ENCODE assay signal across 8 cellular contexts in the genomic region with DNA sequence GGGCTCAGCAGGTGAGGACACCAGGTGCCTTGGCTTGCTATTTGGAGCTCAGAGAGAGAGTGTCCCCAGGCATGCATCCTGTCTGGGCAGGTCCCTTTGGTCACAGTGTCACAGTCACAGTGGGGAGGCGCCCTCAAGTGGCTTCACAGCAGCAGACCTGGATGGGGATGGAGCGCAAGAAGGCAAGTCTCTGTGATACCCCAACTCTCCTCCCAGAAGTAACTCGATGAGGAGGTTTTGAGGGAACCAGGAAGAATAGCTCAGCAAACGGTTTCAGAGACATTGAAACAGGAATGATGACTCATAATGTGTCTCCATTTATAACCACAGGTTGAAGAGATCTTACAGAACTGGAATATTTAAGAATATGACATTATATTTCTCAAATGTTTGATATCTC.
DNase-seq lines count a peak whose midpoint lies in the region; ATAC-seq and TF ChIP-seq lines count a peak whose summit lies in the region.

No MANE protein-coding gene starts in this region.

- H3K27me3 ChIP-seq in foreskin keratinocyte = no peaks in the 10 kb centered on the region

- TF ChIP-seq CTCF in foreskin keratinocyte (conservative IDR thresholded peaks at IDR 0.05) = peak; percentile 70

- H3K27ac ChIP-seq in foreskin keratinocyte = peak overlapping the region; percentile 98

- H3K4me1 ChIP-seq in foreskin keratinocyte = peaks cover 45% of the 10 kb centered on the region

- ATAC-seq in GM19452 (IDR thresholded peaks at IDR 0.05; ENCODE audit: unreplicated experiment) (peak; percentile 91), HG03558 (IDR thresholded peaks at IDR 0.05; ENCODE audit: extremely low read depth, unreplicated experiment) (peak; percentile 89), foreskin keratinocyte (peak; percentile 17)

- peak; percentile 51 for DNase-seq in EL
- peak; percentile 46 for DNase-seq in UCSD-AML1 (lab: John Stamatoyannopoulos, UW; ENCODE audit: unreplicated experiment)
- DNase-seq in foreskin keratinocyte = peak; percentile 75 to 85
- peak; percentile 15 to 23 (median 15) for DNase-seq in stimulated activated CD4-positive, alpha-beta T cell treated with anti-CD3 and anti-CD28 coated beads, Interleukin-12 subunit alpha, Interleukin-12 subunit beta, amount 100 ng/mL, for 48 hours (ENCODE audit: low read depth in 2 of 3, low spot score in 1 of 3)
- no peak for DNase-seq in germinal center (ENCODE audit: low spot score)
- no peak for DNase-seq in COR-L47 (lab: John Stamatoyannopoulos, UW)

Comparison
In these comparisons a context has a peak if more than half of its experiments do, and no peak if none do; other contexts are left out.
1. DNase-seq: peak in EL (single experiment), UCSD-AML1 (single experiment), foreskin keratinocyte (2 of 2) and stimulated activated CD4-positive, alpha-beta T cell treated with anti-CD3 and anti-CD28 coated beads, Interleukin-12 subunit alpha, Interleukin-12 subunit beta, amount 100 ng/mL, for 48 hours (3 of 3); none in germinal center (single experiment) and COR-L47 (single experiment).
2. ATAC-seq: peak in every context shown above with its lines; median percentile 91 in GM19452; 89 in HG03558; 17 in foreskin keratinocyte.